Comparison of ENCODE assay signal across 8 cellular contexts in the genomic region with DNA sequence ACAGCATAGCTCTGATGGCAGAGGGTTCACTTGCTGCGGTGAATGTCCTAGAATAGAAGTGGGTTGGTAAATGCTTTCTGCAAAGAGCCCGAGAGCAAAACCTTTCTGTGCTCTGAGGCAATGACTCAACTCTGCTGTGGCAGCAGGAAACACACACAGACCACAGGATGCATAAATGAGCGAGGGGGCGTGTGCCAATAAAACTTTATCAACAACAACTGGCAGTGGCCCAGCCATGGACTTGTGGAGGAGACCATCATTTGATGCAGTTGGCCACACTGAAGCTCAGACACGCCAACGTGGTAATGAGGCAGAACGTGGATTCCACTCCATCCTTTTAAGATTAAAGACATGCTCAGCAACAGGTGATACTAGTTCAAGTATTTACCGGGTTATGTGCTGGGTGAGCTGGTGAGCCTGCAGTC. TPM values are rescaled to one million over a fixed set of nuclear protein-coding genes. Genes with fewer than 3 reads are reported as not detected.
A peak's percentile ranks its signal among the peaks of the same experiment; 100 is the strongest.
DNase-seq lines count a peak whose midpoint lies in the region; ATAC-seq, FAIRE-seq and TF ChIP-seq lines count a peak whose summit lies in the region.

No MANE protein-coding gene starts in this region.

- peaks cover 28% of the 10 kb centered on the region for H3K4me1 Mint-ChIP-seq in Calu3 (ENCODE audit: low read depth, unreplicated experiment)
- H3K4me1 Mint-ChIP-seq in chondrocyte (ENCODE audit: low read depth): peaks cover 32% of the 10 kb centered on the region

- H3K9me3 Mint-ChIP-seq in Calu3 (ENCODE audit: low read depth, unreplicated experiment): no peaks in the 10 kb centered on the region
- H3K9me3 Mint-ChIP-seq in chondrocyte (ENCODE audit: low read depth): peaks cover 3% of the 10 kb centered on the region

- peak; percentile 87 for FAIRE-seq in HTR-8/SVneo (lab: Jason Lieb, UNC)

- no peaks in the 10 kb centered on the region for H3K27me3 Mint-ChIP-seq in Calu3 (ENCODE audit: unreplicated experiment)
- no peaks in the 10 kb centered on the region for H3K27me3 Mint-ChIP-seq in chondrocyte (ENCODE audit: low read depth)

- no TSS peak for BruUV-seq in Calu3 (replicated peaks; lab: Mats Ljungman, UMichigan)

- H3K27ac Mint-ChIP-seq in Calu3 (ENCODE audit: unreplicated experiment) (no peak overlapping the region), chondrocyte (ENCODE audit: unreplicated experiment) (peak overlapping the region; percentile 53)

- peak; percentile 24 for DNase-seq in Calu3
- peak; percentile 73 for DNase-seq in HTR-8/SVneo (ENCODE audit: insufficient read length, low spot score)
- DNase-seq in activated CD4-positive, CD25-positive, alpha-beta regulatory T cell (lab: John Stamatoyannopoulos, UW): peak; percentile 32 to 51 (median 42)
- DNase-seq in chondrocyte (ENCODE audit: low spot score): no peak
- DNase-seq in stimulated activated CD4-positive, alpha-beta T cell treated with anti-CD3 and anti-CD28 coated beads, Interleukin-12 subunit alpha, Interleukin-12 subunit beta, amount 100 ng/mL, for 48 hours (ENCODE audit: low read depth in 2 of 3, low spot score in 1 of 3): peak; percentile 65 to 79 (median 72)
- no peak for DNase-seq in NCI-H2107 (lab: John Stamatoyannopoulos, UW)
- no peak for DNase-seq in SK-N-DZ (ENCODE audit: low spot score)

- TF ChIP-seq CTCF in Calu3 (IDR thresholded peaks at IDR 0.05; ENCODE audit: unreplicated experiment) (no peak), chondrocyte (IDR thresholded peaks at IDR 0.05) (no peak)

- CTCF ChIA-PET in Calu3 (lab: Charles Lee): no interaction called here

- intact Hi-C loops in Calu3 (cut with micrococcal nuclease; ENCODE audit: unreplicated experiment): no loop called here

- H3K4me3 Mint-ChIP-seq in Calu3 (ENCODE audit: low read depth, unreplicated experiment): no peak overlapping the region
- H3K4me3 Mint-ChIP-seq in chondrocyte (ENCODE audit: unreplicated experiment): no peak overlapping the region

- peaks cover 17% of the 10 kb centered on the region for H3K36me3 Mint-ChIP-seq in Calu3 (ENCODE audit: insufficient read depth, unreplicated experiment)
- peaks cover 2% of the 10 kb centered on the region for H3K36me3 Mint-ChIP-seq in chondrocyte (ENCODE audit: low read depth)

- ATAC-seq in GM21447 (IDR thresholded peaks at IDR 0.05; ENCODE audit: unreplicated experiment): peak; percentile 95

RNA-seq across cellular contexts. Expression of a gene that starts 6.8 kb away (rescaled TPM):
- total RNA-seq in Calu3 (2022): 45.8 and 55.5 TPM in 2 replicates
- total RNA-seq in chondrocyte: 37.4 to 50.8 TPM (median 48.3 TPM) in 3 replicates
- polyA plus RNA-seq in SK-N-DZ (2014; cell fraction: cytosol; rRNA removed): 34.0 and 40.7 TPM in 2 replicates
- polyA plus RNA-seq in SK-N-DZ (2014; cell fraction: nucleus; rRNA removed): 30.7 and 33.6 TPM in 2 replicates

RNA-seq across cellular contexts. Expression of a gene that starts 8.4 kb away (rescaled TPM):
- total RNA-seq in Calu3 (2022) (42.5 and 44.7 TPM in 2 replicates), chondrocyte (23.7 to 31.3 TPM (median 25.7 TPM) in 3 replicates)
- 41.2 and 51.3 TPM in 2 replicates for polyA plus RNA-seq in SK-N-DZ (2014; cell fraction: cytosol; rRNA removed)
- polyA plus RNA-seq in SK-N-DZ (2014; cell fraction: nucleus; rRNA removed): 38.4 and 60.3 TPM in 2 replicates

Comparison
In these comparisons a context has a peak if more than half of its experiments do, and no peak if none do; other contexts are left out.
1. DNase-seq: peak in Calu3 (single experiment), HTR-8/SVneo (single experiment), activated CD4-positive, CD25-positive, alpha-beta regulatory T cell (4 of 4) and stimulated activated CD4-positive, alpha-beta T cell treated with anti-CD3 and anti-CD28 coated beads, Interleukin-12 subunit alpha, Interleukin-12 subunit beta, amount 100 ng/mL, for 48 hours (3 of 3); none in chondrocyte (single experiment), NCI-H2107 (single experiment) and SK-N-DZ (single experiment).